23 cellular contexts compared by ENCODE assay signal in genomic region chr10:8235253-8236027, GRCh38.
"Had no signal": no experiment of that assay in that cellular context is flagged by ENCODE, and none has a peak within 500 bp of the region (broad histone marks: within the 10 kb centered on the region; RNA-seq: fewer than 3 reads in every experiment).

No MANE protein-coding gene starts in this region.

- H3K27ac Mint-ChIP-seq: natural killer cell treated with Interleukin-12 subunit alpha and Interleukin-12 subunit beta and Interleukin-15 and Interleukin-18, amount 100 ng/mL, for 72 hours; neural progenitor cell; progenitor cell of endocrine pancreas had no signal

- H3K9me3 ChIP-seq: esophagus muscularis mucosa, gastrocnemius medialis, heart right ventricle, left ventricle myocardium inferior, ovary, thyroid gland, upper lobe of left lung, uterus had no signal

- H3K4me3 ChIP-seq: esophagus muscularis mucosa, gastrocnemius medialis, heart right ventricle, left ventricle myocardium inferior, lung, neural progenitor cell, ovary, smooth muscle cell, thyroid gland, upper lobe of left lung, uterus had no signal

- H3K36me3 Mint-ChIP-seq: natural killer cell treated with Interleukin-12 subunit alpha and Interleukin-12 subunit beta and Interleukin-15 and Interleukin-18, amount 100 ng/mL, for 72 hours; neural progenitor cell had no signal

- H3K27ac ChIP-seq: epithelial cell of prostate, esophagus muscularis mucosa, gastrocnemius medialis, heart right ventricle, left ventricle myocardium inferior, neural progenitor cell, ovary, thyroid gland, upper lobe of left lung, uterus had no signal

- H3K4me1 Mint-ChIP-seq: neural progenitor cell had no signal

- DNase-seq: effector memory CD4-positive, alpha-beta T cell; gastrocnemius medialis; heart right ventricle; kidney; left cardiac atrium; left ventricle myocardium inferior; mesenchymal stem cell; midbrain; nucleus accumbens; ovary; right cardiac atrium; stimulated activated CD4-positive, alpha-beta T cell treated with anti-CD3 and anti-CD28 coated beads, Interleukin-2, amount 100 ng/mL, for 48 hours; stimulated activated naive CD4-positive, alpha-beta T cell treated with Interleukin-2 at 50 U/mL for 16 hours; thyroid gland; uterus had no signal

- H3K27me3 ChIP-seq: gastrocnemius medialis, neural progenitor cell, ovary, thyroid gland, upper lobe of left lung, uterus had no signal

- H3K9ac ChIP-seq: neural progenitor cell had no signal

- ATAC-seq: gastrocnemius medialis; heart right ventricle; left cardiac atrium; natural killer cell treated with Interleukin-12 subunit alpha and Interleukin-12 subunit beta and Interleukin-15 and Interleukin-18, amount 100 ng/mL, for 72 hours; right cardiac atrium had no signal

- H3K4me2 ChIP-seq: neural progenitor cell, smooth muscle cell had no signal

- H3K36me3 ChIP-seq: esophagus muscularis mucosa, gastrocnemius medialis, heart right ventricle, left ventricle myocardium inferior, neural progenitor cell, ovary, thyroid gland, upper lobe of left lung, uterus had no signal

- H3K4me1 ChIP-seq: esophagus muscularis mucosa, gastrocnemius medialis, heart right ventricle, left ventricle myocardium inferior, neural progenitor cell, thyroid gland, upper lobe of left lung, uterus had no signal

- H2AFZ ChIP-seq: neural progenitor cell had no signal

- H3K27me3 Mint-ChIP-seq: natural killer cell treated with Interleukin-12 subunit alpha and Interleukin-12 subunit beta and Interleukin-15 and Interleukin-18, amount 100 ng/mL, for 72 hours had no signal

- H3K9me3 Mint-ChIP-seq: natural killer cell treated with Interleukin-12 subunit alpha and Interleukin-12 subunit beta and Interleukin-15 and Interleukin-18, amount 100 ng/mL, for 72 hours; neural progenitor cell had no signal

- H3K4me3 Mint-ChIP-seq: natural killer cell treated with Interleukin-12 subunit alpha and Interleukin-12 subunit beta and Interleukin-15 and Interleukin-18, amount 100 ng/mL, for 72 hours; neural progenitor cell had no signal

- FAIRE-seq: kidney had no signal
